ENCODE assay signal across 8 cellular contexts in genomic region chr16:71882505-71883192, GRCh38. TPM values are rescaled to one million over a fixed set of nuclear protein-coding genes. Genes with fewer than 3 reads are reported as not detected.
DNase-seq lines count a peak whose midpoint lies in the region; ATAC-seq and TF ChIP-seq lines count a peak whose summit lies in the region.

No MANE protein-coding gene starts in this region.

- ATAC-seq in GM18909 (IDR thresholded peaks at IDR 0.05; ENCODE audit: poor library complexity, unreplicated experiment): peak; percentile 53
- ATAC-seq in HG03520 (IDR thresholded peaks at IDR 0.05; ENCODE audit: unreplicated experiment): peak; percentile 4

- DNase-seq in AG20443 (ENCODE audit: low spot score) (peak; percentile 77), NOMO-1 treated with dmso at 0.1 percent for 144 hours (lab: John Stamatoyannopoulos, UW; ENCODE audit: unreplicated experiment) (peak; percentile 27), activated T-cell treated with anti-CD3 and anti-CD28 coated beads for 1 hour (ENCODE audit: low read depth) (peak; percentile 65), epithelial cell of esophagus (ENCODE audit: low read depth) (peak; percentile 89), mucosa of gallbladder (ENCODE audit: low spot score) (peak; percentile 84)
- peak; percentile 39 to 69 for DNase-seq in stimulated activated CD8-positive, alpha-beta memory T cell treated with anti-CD3 and anti-CD28 coated beads, Interleukin-7, amount 100 ng/mL, for 4 hours (ENCODE audit: low read depth in 2 of 2)

- peak; percentile 93 for TF ChIP-seq CTCF in epithelial cell of esophagus (IDR thresholded peaks at IDR 0.05; ENCODE audit: insufficient read depth, low read depth, low read length, missing control alignments)

- peak overlapping the region; percentile 70 for H3K4me3 ChIP-seq in epithelial cell of esophagus (ENCODE audit: low read length)

RNA-seq across cellular contexts. Expression of gene ZNF821, which starts 1.3 kb away (rescaled TPM):
- total RNA-seq in mucosa of gallbladder: 9.3 TPM

RNA-seq across cellular contexts. Expression of gene IST1, which starts 12.7 kb away (rescaled TPM):
- total RNA-seq in mucosa of gallbladder: 225 TPM

RNA-seq across cellular contexts. Expression of gene ATXN1L, which starts 36.9 kb away (rescaled TPM):
- total RNA-seq in mucosa of gallbladder: 30.0 TPM

Comparison
In these comparisons a context has a peak if more than half of its experiments do, and no peak if none do; other contexts are left out.
1. Peak in every context shown above with its lines: DNase-seq, ATAC-seq and H3K4me3 ChIP-seq.
2. DNase-seq: peak in every context shown above with its lines; median percentile 89 in epithelial cell of esophagus; 84 in mucosa of gallbladder; 77 in AG20443; 65 in activated T-cell treated with anti-CD3 and anti-CD28 coated beads for 1 hour; 54 in stimulated activated CD8-positive, alpha-beta memory T cell treated with anti-CD3 and anti-CD28 coated beads, Interleukin-7, amount 100 ng/mL, for 4 hours; 27 in NOMO-1 treated with dmso at 0.1 percent for 144 hours.